In the genomic region with DNA sequence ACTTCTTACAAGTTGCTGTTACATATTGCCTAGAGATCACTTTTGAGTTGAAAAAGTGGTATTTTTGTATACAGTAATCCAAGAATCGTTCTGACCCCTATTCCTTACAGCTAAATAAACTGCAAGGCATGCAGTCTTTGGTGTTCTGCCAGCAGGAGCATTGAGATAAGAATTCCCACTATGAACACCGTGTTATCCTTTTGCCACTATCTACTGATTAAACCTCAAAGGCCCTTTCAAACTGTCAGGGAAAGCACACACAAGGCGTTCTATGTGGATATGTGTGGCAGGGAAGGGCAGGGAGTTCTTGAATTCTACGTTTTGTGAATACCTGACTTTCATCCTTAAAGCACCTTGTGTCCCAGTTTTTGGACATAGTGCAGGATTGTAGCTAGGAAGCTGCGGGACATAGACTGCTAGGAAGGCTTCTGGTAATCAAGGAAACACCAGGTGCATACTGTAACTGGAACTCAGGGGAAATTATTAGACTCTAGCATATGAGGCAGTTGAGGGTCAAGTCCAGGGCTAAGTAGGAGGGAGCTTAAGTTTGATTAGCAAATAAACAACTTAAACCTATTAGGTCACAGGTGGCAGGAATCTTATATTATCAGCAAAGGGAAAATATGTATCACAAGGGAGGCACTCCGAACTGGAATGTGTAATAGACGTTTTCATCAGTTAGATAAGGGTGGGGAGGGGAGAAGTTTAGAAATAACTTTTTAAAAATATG, we compare ENCODE assay signal across 26 cellular contexts.
"Had no signal": no experiment of that assay in that cellular context is flagged by ENCODE, and none has a peak within 500 bp of the region (broad histone marks: within the 10 kb centered on the region; RNA-seq: fewer than 3 reads in every experiment).

No MANE protein-coding gene starts in this region.

- H3K36me3 ChIP-seq: ascending aorta, heart right ventricle, neutrophil, ovary, thoracic aorta, vagina had no signal

- H3K27me3 ChIP-seq: ascending aorta, breast epithelium, heart right ventricle, neutrophil, ovary, vagina had no signal

- ATAC-seq: activated CD8-positive, alpha-beta T cell treated with anti-CD3 and anti-CD28 coated beads, Interleukin-2, amount 10 ng/mL, durations not matched to agents 7 days and 5 days; left lobe of liver; natural killer cell treated with Interleukin-12 subunit alpha and Interleukin-12 subunit beta and Interleukin-15 and Interleukin-18, amount 100 ng/mL, for 72 hours; sciatic nerve; stimulated activated memory B cell treated with anti-CD40 and anti-IgM and Interleukin-4, amounts not matched to agents 10 μg/mL and 1 μg/mL and 100 μg/mL, for 72 hours had no signal

- H3K27me3 Mint-ChIP-seq: activated naive CD4-positive, alpha-beta T cell treated with anti-CD3 and anti-CD28 coated beads, Interleukin-2, amount 50 U/mL, for 24 hours; natural killer cell treated with Interleukin-12 subunit alpha and Interleukin-12 subunit beta and Interleukin-15 and Interleukin-18, amount 100 ng/mL, for 72 hours; stimulated activated memory B cell treated with anti-CD40 and anti-IgM and Interleukin-4, amounts not matched to agents 10 μg/mL and 1 μg/mL and 100 μg/mL, for 72 hours had no signal

- H3K9me3 ChIP-seq: ascending aorta, breast epithelium, heart right ventricle, neutrophil, ovary, thoracic aorta, vagina had no signal

- H3K9me3 Mint-ChIP-seq: activated naive CD4-positive, alpha-beta T cell treated with anti-CD3 and anti-CD28 coated beads, Interleukin-2, amount 50 U/mL, for 24 hours; activated T-helper 1 cell treated with anti-CD3 and anti-CD28 coated beads, Interleukin-12 subunit alpha, Interleukin-12 subunit beta, Interleukin-2, Interleukin-4 antibody, amounts not matched to agents 30 ng/mL and 10 ng/mL and 1 ng/mL, durations not matched to agents 14 hours and 24 hours and 36 hours; mesothelial cell of epicardium; type B pancreatic cell had no signal

- H3K4me1 Mint-ChIP-seq: activated naive CD4-positive, alpha-beta T cell treated with anti-CD3 and anti-CD28 coated beads, Interleukin-2, amount 50 U/mL, for 24 hours; stimulated activated memory B cell treated with anti-CD40 and anti-IgM and Interleukin-4, amounts not matched to agents 10 μg/mL and 1 μg/mL and 100 μg/mL, for 72 hours had no signal

- H3K4me3 Mint-ChIP-seq: activated CD8-positive, alpha-beta T cell treated with anti-CD3 and anti-CD28 coated beads, Interleukin-2, amount 10 ng/mL, durations not matched to agents 7 days and 5 days; activated naive CD4-positive, alpha-beta T cell treated with anti-CD3 and anti-CD28 coated beads, Interleukin-2, amount 50 U/mL, for 24 hours; activated T-helper 1 cell treated with anti-CD3 and anti-CD28 coated beads, Interleukin-12 subunit alpha, Interleukin-12 subunit beta, Interleukin-2, Interleukin-4 antibody, amounts not matched to agents 30 ng/mL and 10 ng/mL and 1 ng/mL, durations not matched to agents 14 hours and 24 hours and 36 hours; mesothelial cell of epicardium; natural killer cell treated with Interleukin-12 subunit alpha and Interleukin-12 subunit beta and Interleukin-15 and Interleukin-18, amount 100 ng/mL, for 72 hours; stimulated activated memory B cell treated with anti-CD40 and anti-IgM and Interleukin-4, amounts not matched to agents 10 μg/mL and 1 μg/mL and 100 μg/mL, for 72 hours; type B pancreatic cell had no signal

- DNase-seq: activated CD4-positive, alpha-beta T cell treated with anti-CD3 and anti-CD28 coated beads for 1 hour; activated CD4-positive, alpha-beta T cell treated with anti-CD3 and anti-CD28 coated beads, Interleukin-2, amount 50 U/mL, for 1 hour; activated CD8-positive, alpha-beta T cell treated with anti-CD3 and anti-CD28 coated beads, Interleukin-2, amount 10 ng/mL, durations not matched to agents 7 days and 5 days; activated gamma-delta T cell treated with Interleukin-2 at 50 U/mL for 16 hours; cerebellar nuclear complex; heart right ventricle; kidney; ovary; stimulated activated CD4-positive, alpha-beta T cell treated with anti-CD3 and anti-CD28 coated beads, Interleukin-15, amount 100 ng/mL, for 24 hours; T-helper 9 cell had no signal

- H3K4me1 ChIP-seq: ascending aorta, breast epithelium, vagina had no signal

- H3K27ac ChIP-seq: ascending aorta, breast epithelium, coronary artery, heart right ventricle, neutrophil, ovary, thoracic aorta, vagina had no signal

- FAIRE-seq: endometrium, kidney had no signal

- H3K36me3 Mint-ChIP-seq: activated naive CD4-positive, alpha-beta T cell treated with anti-CD3 and anti-CD28 coated beads, Interleukin-2, amount 50 U/mL, for 24 hours; mesothelial cell of epicardium; natural killer cell treated with Interleukin-12 subunit alpha and Interleukin-12 subunit beta and Interleukin-15 and Interleukin-18, amount 100 ng/mL, for 72 hours; stimulated activated memory B cell treated with anti-CD40 and anti-IgM and Interleukin-4, amounts not matched to agents 10 μg/mL and 1 μg/mL and 100 μg/mL, for 72 hours; type B pancreatic cell had no signal

- H3K27ac Mint-ChIP-seq: activated CD8-positive, alpha-beta T cell treated with anti-CD3 and anti-CD28 coated beads, Interleukin-2, amount 10 ng/mL, durations not matched to agents 7 days and 5 days; activated naive CD4-positive, alpha-beta T cell treated with anti-CD3 and anti-CD28 coated beads, Interleukin-2, amount 50 U/mL, for 24 hours; activated T-helper 1 cell treated with anti-CD3 and anti-CD28 coated beads, Interleukin-12 subunit alpha, Interleukin-12 subunit beta, Interleukin-2, Interleukin-4 antibody, amounts not matched to agents 30 ng/mL and 10 ng/mL and 1 ng/mL, durations not matched to agents 14 hours and 24 hours and 36 hours; mesothelial cell of epicardium; natural killer cell treated with Interleukin-12 subunit alpha and Interleukin-12 subunit beta and Interleukin-15 and Interleukin-18, amount 100 ng/mL, for 72 hours; stimulated activated memory B cell treated with anti-CD40 and anti-IgM and Interleukin-4, amounts not matched to agents 10 μg/mL and 1 μg/mL and 100 μg/mL, for 72 hours; type B pancreatic cell had no signal

- H3K4me3 ChIP-seq: ascending aorta, breast epithelium, coronary artery, heart right ventricle, ovary, smooth muscle cell, thoracic aorta, vagina had no signal
